Comparison of ENCODE assay signal across 12 cellular contexts in the genomic region with DNA sequence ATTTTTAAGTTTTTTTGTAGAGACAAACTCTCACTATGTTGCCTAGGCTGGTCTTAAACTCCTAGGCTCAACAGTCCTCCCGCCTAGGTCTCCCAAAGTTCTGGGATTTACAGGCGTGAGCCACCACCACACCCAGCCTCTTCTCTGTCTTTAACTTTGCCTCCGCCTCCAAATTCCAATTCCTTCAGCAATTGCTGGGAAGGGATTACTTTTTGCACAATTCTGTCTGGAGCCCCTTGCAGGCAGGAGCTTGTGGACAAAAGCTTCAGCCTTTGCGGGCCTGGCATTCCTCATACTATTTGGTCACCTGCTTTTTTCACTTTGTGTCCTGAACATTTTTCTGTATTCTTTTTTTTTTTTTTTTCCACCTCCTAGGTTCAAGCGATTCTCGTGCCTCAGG. TPM values are rescaled to one million over a fixed set of nuclear protein-coding genes. Genes with fewer than 3 reads are reported as not detected.
DNase-seq lines count a peak whose midpoint lies in the region; ATAC-seq and TF ChIP-seq lines count a peak whose summit lies in the region.
"Had no signal": no experiment of that assay in that cellular context is flagged by ENCODE, and none has a peak within 500 bp of the region (broad histone marks: within the 10 kb centered on the region; RNA-seq: fewer than 3 reads in every experiment).

No MANE protein-coding gene starts in this region.

- intact Hi-C loops in CD4-positive, alpha-beta T cell (cut with DNase I, micrococcal nuclease): no loop called here

- TF ChIP-seq CTCF in CD4-positive, alpha-beta T cell (IDR thresholded peaks at IDR 0.05): no peak
- TF ChIP-seq CTCF in neutrophil (IDR thresholded peaks at IDR 0.05): no peak

- no peaks in the 10 kb centered on the region for H3K9me3 ChIP-seq in CD4-positive, alpha-beta T cell (ENCODE audit: control insufficient read depth, low read length)
- H3K9me3 ChIP-seq in KOPT-K1 (ENCODE audit: insufficient read depth, low read length, poor library complexity, severe bottlenecking): no peaks in the 10 kb centered on the region
- no peaks in the 10 kb centered on the region for H3K9me3 ChIP-seq in duodenal mucosa (ENCODE audit: control insufficient read depth in 1 of 2, low read length in 2 of 2)
- no peaks in the 10 kb centered on the region for H3K9me3 ChIP-seq in neutrophil

- peak overlapping the region; percentile 92 for H3K27ac ChIP-seq in CD4-positive, alpha-beta T cell (ENCODE audit: low read depth, low read length)
- H3K27ac ChIP-seq in KOPT-K1 (ENCODE audit: low read depth, low read length, poor library complexity, severe bottlenecking): peak overlapping the region; percentile 85
- H3K27ac ChIP-seq in duodenal mucosa (ENCODE audit: low read depth, low read length): peak overlapping the region; percentile 1
- H3K27ac ChIP-seq in neutrophil: peak overlapping the region; percentile 95

- no peak for ATAC-seq in CD4-positive, alpha-beta T cell (ENCODE audit: poor library complexity)
- no peak for ATAC-seq in GM18867 (IDR thresholded peaks at IDR 0.05; ENCODE audit: unreplicated experiment)
- no peak for ATAC-seq in HG02938 (IDR thresholded peaks at IDR 0.05; ENCODE audit: unreplicated experiment)
- ATAC-seq: activated CD4-positive, CD25-positive, alpha-beta regulatory T cell treated with anti-CD3 and anti-CD28 coated beads, Interleukin-2, amount 50 U/mL, for 24 hours had no signal

- H3K4me1 ChIP-seq in duodenal mucosa (ENCODE audit: control insufficient read depth in 1 of 2, insufficient read depth in 2 of 2, low read length in 2 of 2): peaks cover 51 to 68% of the 10 kb centered on the region in 2 donors
- peaks cover 88 to 98% of the 10 kb centered on the region in 2 experiments for H3K4me1 ChIP-seq in neutrophil (ENCODE audit: control insufficient read depth in 1 of 2, insufficient read depth in 1 of 2, low read depth in 1 of 2, low read length in 1 of 2)

- H3K9ac ChIP-seq in duodenal mucosa (ENCODE audit: low read depth in 1 of 2, low read length in 2 of 2): no peak overlapping the region

- H3K27me3 Mint-ChIP-seq in CD4-positive, alpha-beta T cell: no peaks in the 10 kb centered on the region

- H3K4me3 ChIP-seq in duodenal mucosa (ENCODE audit: low read depth in 1 of 2, low read length in 2 of 2): no peak overlapping the region
- H3K4me3 ChIP-seq in neutrophil (ENCODE audit: low read depth in 1 of 2, low read length in 1 of 2): no peak overlapping the region

- H3K36me3 ChIP-seq in KOPT-K1 (ENCODE audit: insufficient read depth, low read length) (no peaks in the 10 kb centered on the region), duodenal mucosa (ENCODE audit: control insufficient read depth in 1 of 2, insufficient read depth in 2 of 2, low read length in 2 of 2) (no peaks in the 10 kb centered on the region), neutrophil (no peaks in the 10 kb centered on the region)

- H3K9me3 Mint-ChIP-seq in CD4-positive, alpha-beta T cell: no peaks in the 10 kb centered on the region
- H3K9me3 Mint-ChIP-seq: neural crest cell had no signal

- DNase-seq in CD4-positive, alpha-beta T cell: no peak
- no peak for DNase-seq in GM03348 (ENCODE audit: low spot score)
- no peak for DNase-seq in NCI-H82 (lab: John Stamatoyannopoulos, UW)
- DNase-seq: H7, NCI-H1092 treated with DMSO at 0.1 percent for 48 hours had no signal

- POLR2A ChIA-PET in CD4-positive, alpha-beta T cell (lab: Charles Lee): interaction anchor here (0.8 to 5.2 kb wide), 4 partner anchors 13 to 28 kb away, joined by 4 to 35 read pairs (median 32); no protein-coding TSS in a partner anchor

- H3K36me3 Mint-ChIP-seq in CD4-positive, alpha-beta T cell (ENCODE audit: low read depth): peaks cover 13% of the 10 kb centered on the region

- peaks cover 93% of the 10 kb centered on the region for H3K4me1 Mint-ChIP-seq in CD4-positive, alpha-beta T cell (ENCODE audit: low read depth)

- peak overlapping the region; percentile 87 for H3K4me3 Mint-ChIP-seq in CD4-positive, alpha-beta T cell

- CTCF ChIA-PET in CD4-positive, alpha-beta T cell (lab: Charles Lee): interaction anchor here (1.3 to 3.5 kb wide), 3 partner anchors 12 to 35 kb away, joined by 3 to 14 read pairs (median 8); no protein-coding TSS in a partner anchor

- no peaks in the 10 kb centered on the region for H3K27me3 ChIP-seq in CD4-positive, alpha-beta T cell (ENCODE audit: control insufficient read depth, insufficient read depth, low read length)
- H3K27me3 ChIP-seq in duodenal mucosa (ENCODE audit: control insufficient read depth in 1 of 2, insufficient read depth in 2 of 2, low read length in 2 of 2) (no peaks in the 10 kb centered on the region), neutrophil (no peaks in the 10 kb centered on the region)

- H3K27ac Mint-ChIP-seq in CD4-positive, alpha-beta T cell: peak overlapping the region; percentile 100

RNA-seq across cellular contexts. Expression of gene SH2B3, which starts 26.0 kb away (rescaled TPM):
- 10 to 100 TPM; 42.3 to 46.4 TPM for total RNA-seq in CD4-positive, alpha-beta T cell

Comparison
In these comparisons a context has a peak if more than half of its experiments do, and no peak if none do; other contexts are left out.
1. H3K27ac ChIP-seq: peak in every context shown above with its lines; median percentile 95 in neutrophil; 92 in CD4-positive, alpha-beta T cell; 85 in KOPT-K1; 1 in duodenal mucosa.